8 cellular contexts compared by ENCODE assay signal in genomic region chr20:44056010-44056698, GRCh38.
DNase-seq lines count a peak whose midpoint lies in the region; ATAC-seq and TF ChIP-seq lines count a peak whose summit lies in the region.

No MANE protein-coding gene starts in this region.

- H3K27ac Mint-ChIP-seq in CD14-positive monocyte, result no peak overlapping the region
- H3K27ac Mint-ChIP-seq in T-cell, result no peak overlapping the region
- H3K27ac Mint-ChIP-seq in central memory CD8-positive, alpha-beta T cell (ENCODE audit: low read depth), result no peak overlapping the region

- CTCF ChIA-PET in T-cell (lab: Charles Lee), result interaction anchor here (1.1 to 1.8 kb wide), 2 partner anchors 24 to 25 kb away, joined by 3 to 4 read pairs; no protein-coding TSS in a partner anchor

- peak; percentile 78 for TF ChIP-seq CTCF in CD14-positive monocyte (IDR thresholded peaks at IDR 0.05)

- POLR2A ChIA-PET in T-cell (lab: Charles Lee), result no interaction called here

- peak; percentile 81 to 100 (median 94) for ATAC-seq in T-cell (replicated peaks in 1 of 4)
- ATAC-seq in central memory CD8-positive, alpha-beta T cell (replicated peaks; ENCODE audit: extremely low read depth, poor library complexity, severe bottlenecking), result peak; percentile 62
- no peak for ATAC-seq in GM19351 (IDR thresholded peaks at IDR 0.05; ENCODE audit: unreplicated experiment)
- no peak for ATAC-seq in HG02798 (IDR thresholded peaks at IDR 0.05; ENCODE audit: poor library complexity, unreplicated experiment)

- H3K9me3 Mint-ChIP-seq in CD14-positive monocyte (peaks cover 0 to 4% (median 0%) of the 10 kb centered on the region in 7 donors), T-cell (no peaks in the 10 kb centered on the region)
- H3K9me3 Mint-ChIP-seq in central memory CD8-positive, alpha-beta T cell, result no peaks in the 10 kb centered on the region

- no peak overlapping the region for H3K4me3 Mint-ChIP-seq in CD14-positive monocyte
- no peak overlapping the region for H3K4me3 Mint-ChIP-seq in T-cell
- H3K4me3 Mint-ChIP-seq in central memory CD8-positive, alpha-beta T cell, result no peak overlapping the region

- intact Hi-C loops in CD14-positive monocyte (cut with micrococcal nuclease), result loop anchor here (1.0 to 10.0 kb wide), 3 partner anchors 24 to 61 kb away; no protein-coding TSS in a partner anchor

- peaks cover 4 to 9% (median 9%) of the 10 kb centered on the region in 3 donors for H3K27me3 Mint-ChIP-seq in CD14-positive monocyte (ENCODE audit: low read depth in 3 of 3)
- no peaks in the 10 kb centered on the region for H3K27me3 Mint-ChIP-seq in T-cell
- no peaks in the 10 kb centered on the region for H3K27me3 Mint-ChIP-seq in central memory CD8-positive, alpha-beta T cell

- H3K36me3 Mint-ChIP-seq in CD14-positive monocyte, result peaks cover 0 to 2% of the 10 kb centered on the region in 2 donors
- no peaks in the 10 kb centered on the region for H3K36me3 Mint-ChIP-seq in T-cell
- H3K36me3 Mint-ChIP-seq in central memory CD8-positive, alpha-beta T cell (ENCODE audit: insufficient read depth), result peaks cover 1% of the 10 kb centered on the region

- peaks cover 1% of the 10 kb centered on the region for H3K4me1 Mint-ChIP-seq in CD14-positive monocyte
- peaks cover 18 to 36% (median 22%) of the 10 kb centered on the region in 3 donors for H3K4me1 Mint-ChIP-seq in T-cell
- H3K4me1 Mint-ChIP-seq in central memory CD8-positive, alpha-beta T cell, result no peaks in the 10 kb centered on the region

- peak; percentile 66 for DNase-seq in CD14-positive monocyte (ENCODE audit: low spot score)
- peak; percentile 29 for DNase-seq in HK-2 (ENCODE audit: unreplicated experiment)
- DNase-seq in T-cell, result peak; percentile 41 to 78 (median 66)
- no peak for DNase-seq in central memory CD8-positive, alpha-beta T cell (ENCODE audit: low spot score in 2 of 2)
- DNase-seq in myocyte (ENCODE audit: low read depth), result peak; percentile 63
- DNase-seq in NCI-H345 (lab: John Stamatoyannopoulos, UW), result no peak

Comparison
In these comparisons a context has a peak if more than half of its experiments do, and no peak if none do; other contexts are left out.
1. DNase-seq: peak in CD14-positive monocyte (single experiment), HK-2 (single experiment), T-cell (34 of 34) and myocyte (single experiment); none in central memory CD8-positive, alpha-beta T cell (0 of 2) and NCI-H345 (single experiment).
2. ATAC-seq: peak in T-cell (4 of 4) and central memory CD8-positive, alpha-beta T cell (single experiment); none in GM19351 (single experiment) and HG02798 (single experiment).